In the genomic region with DNA sequence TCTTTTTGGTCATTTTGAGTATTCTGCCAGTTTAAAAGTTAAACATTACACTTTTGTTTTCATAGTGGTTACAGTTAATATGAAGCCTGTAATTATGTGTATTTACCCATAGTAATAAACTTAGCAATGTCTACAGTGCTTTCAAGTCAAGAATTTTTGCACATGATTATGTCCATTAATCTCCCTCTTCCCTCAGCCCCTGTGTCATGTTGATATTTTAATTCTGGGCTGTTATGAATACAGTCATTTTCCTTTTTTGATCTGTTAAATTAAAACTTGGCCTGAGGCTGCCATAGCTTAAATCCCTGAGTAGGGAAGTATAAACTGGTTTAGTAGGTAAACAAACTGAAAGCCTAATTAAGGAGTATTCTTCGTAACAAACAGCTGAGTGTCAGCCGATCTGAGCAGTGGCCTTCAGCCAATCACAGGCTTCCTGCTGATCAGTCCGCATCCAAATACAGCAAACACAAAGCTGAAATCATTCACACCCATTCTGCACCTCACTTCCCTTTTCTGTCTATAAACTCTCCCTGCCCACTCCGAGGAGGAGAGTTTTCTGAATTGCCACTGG, we compare ENCODE assay signal across 1 cellular context.
TF ChIP-seq lines count a peak whose summit lies in the region.

No MANE protein-coding gene starts in this region.

TF ChIP-seq in H1, 55 proteins besides CTCF, POLR2A, EP300 and RAD21:
- TF ChIP-seq SIN3A (conservative IDR thresholded peaks at IDR 0.05 in 1 of 2, IDR thresholded peaks at IDR 0.05 in 1 of 2; ENCODE audit: low read depth in 1 of 2, low read length in 2 of 2) (0 out of 4 replicates have a peak, but pooled peaks have one; percentile 35 to 37), JUND (IDR thresholded peaks at IDR 0.05; ENCODE audit: low read length) (no peak)
